1 cellular context compared by ENCODE assay signal in the genomic region with DNA sequence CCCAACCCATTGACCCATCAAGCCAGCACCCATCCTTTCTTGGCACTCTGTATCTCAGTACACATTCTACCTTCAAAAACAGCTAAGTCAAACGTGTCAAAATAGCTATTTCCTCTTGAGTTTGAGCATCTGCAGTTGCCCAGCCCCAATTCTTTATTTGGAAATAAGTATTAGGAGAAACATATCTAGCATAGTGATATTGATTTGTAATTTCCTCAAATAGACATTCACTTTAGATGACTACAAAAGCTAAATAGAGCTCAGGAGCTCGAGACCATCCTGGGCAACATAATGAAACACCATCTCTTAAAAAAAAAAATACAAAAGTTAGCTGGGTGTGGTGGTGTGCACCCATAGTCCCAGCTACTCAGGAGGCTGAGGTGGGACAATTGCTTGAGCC.
TF ChIP-seq lines count a peak whose summit lies in the region.

No MANE protein-coding gene starts in this region.

TF ChIP-seq in IMR-90, 13 proteins besides CTCF, POLR2A, EP300 and RAD21:
- TF ChIP-seq NFE2L2 (IDR thresholded peaks at IDR 0.05; ENCODE audit: low read depth, low read length), result no peak
- no peak for TF ChIP-seq CEBPB (IDR thresholded peaks at IDR 0.05; ENCODE audit: low read depth, low read length)
- no peak for TF ChIP-seq FOS (IDR thresholded peaks at IDR 0.05; ENCODE audit: low read depth, low read length)
- no peak for TF ChIP-seq MAFK (IDR thresholded peaks at IDR 0.05; ENCODE audit: low read depth, low read length)
- no peak for TF ChIP-seq RCOR1 (IDR thresholded peaks at IDR 0.05; ENCODE audit: insufficient replicate concordance, low read length)
- TF ChIP-seq CHD1 (IDR thresholded peaks at IDR 0.05; ENCODE audit: low read depth, low read length), result no peak
- no peak for TF ChIP-seq MXI1 (IDR thresholded peaks at IDR 0.05; ENCODE audit: borderline replicate concordance, low read depth, low read length)
- no peak for TF ChIP-seq MAZ (IDR thresholded peaks at IDR 0.05; ENCODE audit: borderline replicate concordance, low read depth, low read length)
- TF ChIP-seq ELK1 (IDR thresholded peaks at IDR 0.05; ENCODE audit: borderline replicate concordance, low read depth, low read length), result no peak
- TF ChIP-seq RFX5 (IDR thresholded peaks at IDR 0.05; ENCODE audit: low read depth, low read length), result no peak
- TF ChIP-seq, protein P1, sequence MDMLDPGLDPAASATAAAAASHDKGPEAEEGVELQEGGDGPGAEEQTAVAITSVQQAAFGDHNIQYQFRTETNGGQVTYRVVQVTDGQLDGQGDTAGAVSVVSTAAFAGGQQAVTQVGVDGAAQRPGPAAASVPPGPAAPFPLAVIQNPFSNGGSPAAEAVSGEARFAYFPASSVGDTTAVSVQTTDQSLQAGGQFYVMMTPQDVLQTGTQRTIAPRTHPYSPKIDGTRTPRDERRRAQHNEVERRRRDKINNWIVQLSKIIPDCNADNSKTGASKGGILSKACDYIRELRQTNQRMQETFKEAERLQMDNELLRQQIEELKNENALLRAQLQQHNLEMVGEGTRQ (IDR thresholded peaks at IDR 0.05; ENCODE audit: low read depth, low read length), result no peak
- no peak for TF ChIP-seq BHLHE40 (IDR thresholded peaks at IDR 0.05; ENCODE audit: low read depth, low read length)
- no peak for TF ChIP-seq SMC3 (IDR thresholded peaks at IDR 0.05; ENCODE audit: low read depth, low read length)
